In genomic region chr12:68106160-68106559, GRCh38 we compare ENCODE assay signal across 1 cellular context.
TF ChIP-seq lines count a peak whose summit lies in the region.

No MANE protein-coding gene starts in this region.

TF ChIP-seq in GM23338, 12 proteins besides CTCF, POLR2A, EP300 and RAD21 (continued from another document):
- no peak for TF ChIP-seq JUNB (IDR thresholded peaks at IDR 0.05; ENCODE audit: unreplicated experiment)
- TF ChIP-seq ZNF331 (CRISPR knock-in tag; IDR thresholded peaks at IDR 0.05; ENCODE audit: low read depth): no peak
- no peak for TF ChIP-seq NANOG (IDR thresholded peaks at IDR 0.05; ENCODE audit: borderline replicate concordance)
- TF ChIP-seq ETS1 (IDR thresholded peaks at IDR 0.05): no peak
- TF ChIP-seq ZNF114 (CRISPR knock-in tag; IDR thresholded peaks at IDR 0.05): no peak
- no peak for TF ChIP-seq EZH2phosphoT487 (IDR thresholded peaks at IDR 0.05; ENCODE audit: unreplicated experiment)
- TF ChIP-seq CREB1 (CRISPR knock-in tag; IDR thresholded peaks at IDR 0.05; ENCODE audit: low read depth): no peak
- TF ChIP-seq POLR2AphosphoS5 (IDR thresholded peaks at IDR 0.05; ENCODE audit: low read depth): no peak
- no peak for TF ChIP-seq REST (IDR thresholded peaks at IDR 0.05; ENCODE audit: unreplicated experiment)
